ENCODE assay signal across 9 cellular contexts in the genomic region with DNA sequence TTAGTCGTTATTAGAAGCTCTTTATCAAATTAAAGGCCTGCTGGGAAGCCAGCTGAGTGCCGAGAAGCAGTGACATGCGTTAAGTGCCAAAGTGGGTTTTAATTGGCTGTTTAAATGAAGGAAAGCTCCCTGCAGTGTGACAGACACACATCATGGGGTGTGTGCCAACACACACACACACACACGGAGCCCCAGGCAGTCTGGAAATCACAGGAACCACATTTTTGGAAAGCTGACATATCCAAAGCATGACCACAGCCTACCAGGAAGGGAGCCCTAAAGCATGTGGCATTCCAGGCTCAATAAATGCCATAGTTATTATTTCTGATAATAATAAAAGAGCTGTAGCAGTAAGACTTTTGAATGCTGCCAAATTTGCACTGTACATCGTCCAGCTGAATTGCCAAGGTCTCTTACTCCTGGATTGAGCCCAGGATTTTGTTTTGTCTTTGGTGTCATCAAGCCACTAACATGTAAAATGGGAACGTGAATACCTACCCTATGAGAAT.
A peak's percentile ranks its signal among the peaks of the same experiment; 100 is the strongest.
DNase-seq lines count a peak whose midpoint lies in the region; FAIRE-seq and TF ChIP-seq lines count a peak whose summit lies in the region.
"Had no signal": no experiment of that assay in that cellular context is flagged by ENCODE, and none has a peak within 500 bp of the region (broad histone marks: within the 10 kb centered on the region; RNA-seq: fewer than 3 reads in every experiment).

No MANE protein-coding gene starts in this region.

- H3K4me2 ChIP-seq in neural progenitor cell = no peak overlapping the region

- H3K27me3 ChIP-seq in duodenal mucosa (ENCODE audit: control insufficient read depth in 1 of 2, insufficient read depth in 2 of 2, low read length in 2 of 2) (no peaks in the 10 kb centered on the region), neural progenitor cell (no peaks in the 10 kb centered on the region)

- peak; percentile 85 for DNase-seq in AG09309 (ENCODE audit: low read depth)
- DNase-seq in NCI-H2107 treated with DMSO at 0.1 percent for 48 hours (lab: John Stamatoyannopoulos, UW; ENCODE audit: unreplicated experiment) = peak; percentile 100
- DNase-seq in neural progenitor cell (ENCODE audit: low spot score) = peak; percentile 11
- no peak for DNase-seq in DMS153 (lab: John Stamatoyannopoulos, UW)
- no peak for DNase-seq in kidney
- DNase-seq in endothelial cell (ENCODE audit: low spot score) = no peak
- DNase-seq in superior temporal gyrus (ENCODE audit: extremely low spot score) = no peak
- DNase-seq: left colon had no signal

- peak overlapping the region; percentile 7 for H3K27ac ChIP-seq in duodenal mucosa (ENCODE audit: low read depth, low read length)
- no peak overlapping the region for H3K27ac ChIP-seq in neural progenitor cell
- no peak overlapping the region for H3K27ac ChIP-seq in kidney (ENCODE audit: low read depth in 2 of 2, low read length in 2 of 2)

- H3K9me3 Mint-ChIP-seq in neural progenitor cell (peaks cover 27% of the 10 kb centered on the region), endothelial cell (ENCODE audit: unreplicated experiment) (peaks cover 12% of the 10 kb centered on the region)

- peaks cover 12% of the 10 kb centered on the region for H3F3A ChIP-seq in neural progenitor cell (ENCODE audit: low read depth)

- H3K9me3 ChIP-seq in duodenal mucosa (ENCODE audit: control insufficient read depth in 1 of 2, low read length in 2 of 2) = peaks cover 0 to 2% of the 10 kb centered on the region in 2 donors
- H3K9me3 ChIP-seq in neural progenitor cell (ENCODE audit: low read depth) = peaks cover 13% of the 10 kb centered on the region
- peaks cover 0 to 6% of the 10 kb centered on the region in 2 donors for H3K9me3 ChIP-seq in kidney (ENCODE audit: control insufficient read depth in 1 of 2, low read length in 2 of 2)

- no peak overlapping the region for H2AFZ ChIP-seq in neural progenitor cell (replicated peaks)

- no peak overlapping the region for H3K4me3 Mint-ChIP-seq in neural progenitor cell
- no peak overlapping the region for H3K4me3 Mint-ChIP-seq in endothelial cell (ENCODE audit: unreplicated experiment)

- TF ChIP-seq CTCF in AG09309 (IDR thresholded peaks at IDR 0.05; ENCODE audit: control insufficient read depth, insufficient read depth, low read depth, low read length, missing control alignments) (no peak), neural progenitor cell (IDR thresholded peaks at IDR 0.05) (no peak), kidney (IDR thresholded peaks at IDR 0.05; ENCODE audit: borderline replicate concordance, extremely low read depth, insufficient read depth) (no peak), endothelial cell (IDR thresholded peaks at IDR 0.05; ENCODE audit: unreplicated experiment) (no peak)

- no peak overlapping the region for H3K27ac Mint-ChIP-seq in neural progenitor cell
- H3K27ac Mint-ChIP-seq in endothelial cell (ENCODE audit: unreplicated experiment) = no peak overlapping the region

- H4K20me1 ChIP-seq in neural progenitor cell (ENCODE audit: low read depth) = no peaks in the 10 kb centered on the region

- no peak for FAIRE-seq in kidney (lab: Jason Lieb, UNC)

- intact Hi-C loops in kidney (cut with DNase I) = no loop called here

- H3K9ac ChIP-seq in duodenal mucosa (ENCODE audit: low read depth in 1 of 2, low read length in 2 of 2) (no peak overlapping the region), neural progenitor cell (no peak overlapping the region), kidney (ENCODE audit: low read length in 2 of 2) (no peak overlapping the region)

- H3K4me3 ChIP-seq in AG09309 (ENCODE audit: control insufficient read depth, low read depth, low read length) (no peak overlapping the region), duodenal mucosa (ENCODE audit: low read depth in 1 of 2, low read length in 2 of 2) (no peak overlapping the region), neural progenitor cell (no peak overlapping the region), kidney (ENCODE audit: low read length in 2 of 2) (no peak overlapping the region)

- H3K79me2 ChIP-seq in neural progenitor cell (ENCODE audit: low read depth) = no peaks in the 10 kb centered on the region

- H3K36me3 Mint-ChIP-seq in neural progenitor cell = peaks cover 2% of the 10 kb centered on the region
- peaks cover 18% of the 10 kb centered on the region for H3K36me3 Mint-ChIP-seq in endothelial cell (ENCODE audit: low read depth, unreplicated experiment)

- H3K36me3 ChIP-seq in duodenal mucosa (ENCODE audit: control insufficient read depth in 1 of 2, insufficient read depth in 2 of 2, low read length in 2 of 2) (no peaks in the 10 kb centered on the region), neural progenitor cell (no peaks in the 10 kb centered on the region), kidney (ENCODE audit: control insufficient read depth in 1 of 2, insufficient read depth in 2 of 2, low read length in 2 of 2) (no peaks in the 10 kb centered on the region)

- H3K27me3 Mint-ChIP-seq in neural progenitor cell (ENCODE audit: insufficient read depth, low read depth) (peaks cover 2% of the 10 kb centered on the region), endothelial cell (ENCODE audit: unreplicated experiment) (peaks cover 2% of the 10 kb centered on the region)

- H3K4me1 Mint-ChIP-seq in neural progenitor cell (peaks cover 25% of the 10 kb centered on the region), endothelial cell (ENCODE audit: unreplicated experiment) (peaks cover 4% of the 10 kb centered on the region)

- H3K4me1 ChIP-seq in duodenal mucosa (ENCODE audit: control insufficient read depth in 1 of 2, insufficient read depth in 2 of 2, low read length in 2 of 2) (no peaks in the 10 kb centered on the region), neural progenitor cell (no peaks in the 10 kb centered on the region), kidney (ENCODE audit: control insufficient read depth in 1 of 2, insufficient read depth in 1 of 2, low read depth in 1 of 2, low read length in 2 of 2) (no peaks in the 10 kb centered on the region)

Comparison
In these comparisons a context has a peak if more than half of its experiments do, and no peak if none do; other contexts are left out.
1. DNase-seq: peak in AG09309 (single experiment), NCI-H2107 treated with DMSO at 0.1 percent for 48 hours (single experiment) and neural progenitor cell (single experiment); none in DMS153 (single experiment), kidney (single experiment), endothelial cell (single experiment) and superior temporal gyrus (single experiment).